10 cellular contexts compared by ENCODE assay signal in the genomic region with DNA sequence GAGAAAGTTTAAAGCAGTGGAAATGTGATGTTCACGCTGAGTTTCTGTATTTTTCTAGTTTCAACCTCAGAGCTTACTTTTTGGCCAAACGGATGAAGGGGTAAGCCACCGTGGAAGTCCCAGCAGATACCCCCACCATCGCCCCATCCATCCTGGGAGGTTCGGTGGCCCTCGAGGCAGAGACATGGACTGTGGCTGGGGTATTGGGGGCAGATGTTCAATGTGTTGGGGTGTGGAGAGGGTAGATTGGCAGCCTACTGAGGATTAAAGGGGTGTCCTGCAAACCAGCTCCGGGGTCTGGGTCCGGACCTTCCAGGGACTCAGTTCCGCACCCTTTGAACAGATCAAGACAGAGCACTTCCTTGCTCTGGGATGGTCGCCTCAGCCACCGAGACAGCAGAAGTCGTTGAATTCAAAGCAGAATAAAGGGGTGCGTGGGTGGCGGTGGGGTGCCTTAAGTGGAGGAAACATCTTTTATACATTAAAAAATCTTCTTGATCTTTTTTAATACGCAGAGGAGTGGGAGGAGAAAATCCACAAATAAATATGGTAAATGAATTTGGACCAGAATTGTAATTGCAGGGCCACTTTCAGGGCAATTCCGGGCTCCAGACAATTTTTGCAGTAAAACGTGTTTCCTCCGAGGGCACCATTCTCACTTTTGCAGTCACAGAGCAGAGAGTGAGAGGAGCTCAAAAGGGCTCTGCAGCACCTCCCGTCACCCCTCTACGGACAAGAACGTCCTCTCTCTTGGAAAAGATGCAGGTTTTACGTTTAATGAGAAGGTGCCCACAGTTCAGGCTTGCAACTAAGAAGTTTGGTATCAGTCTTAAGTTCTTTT. TPM values are rescaled to one million over a fixed set of nuclear protein-coding genes. Genes with fewer than 3 reads are reported as not detected.
DNase-seq lines count a peak whose midpoint lies in the region; ATAC-seq and TF ChIP-seq lines count a peak whose summit lies in the region.
"Had no signal": no experiment of that assay in that cellular context is flagged by ENCODE, and none has a peak within 500 bp of the region (broad histone marks: within the 10 kb centered on the region; RNA-seq: fewer than 3 reads in every experiment).

No MANE protein-coding gene starts in this region.

- peaks cover 81% of the 10 kb centered on the region for H3K27me3 Mint-ChIP-seq in T-helper 2 cell treated with Interferon-gamma antibody and Interleukin-4, amounts not matched to agents 5 μg/mL and 100 μg/mL, for 36 hours (ENCODE audit: low read depth)
- H3K27me3 Mint-ChIP-seq in GM23338 (ENCODE audit: insufficient read depth, low read depth, poor library complexity): peaks cover 97% of the 10 kb centered on the region
- peaks cover 74% of the 10 kb centered on the region for H3K27me3 Mint-ChIP-seq in activated CD4-positive, alpha-beta memory T cell treated with anti-CD3 and anti-CD28 coated beads for 36 hours

- no peak for TF ChIP-seq RAD21 in neural cell (conservative IDR thresholded peaks at IDR 0.05)

- H3K79me2 ChIP-seq in GM23338 (replicated peaks; ENCODE audit: insufficient read depth) (no peaks in the 10 kb centered on the region), neural cell (replicated peaks; ENCODE audit: insufficient read depth, low read length) (no peaks in the 10 kb centered on the region)

- TF ChIP-seq CTCF in GM23338 (conservative IDR thresholded peaks at IDR 0.05; ENCODE audit: low read depth in 2 of 2) (no peak), neural cell (IDR thresholded peaks at IDR 0.05; ENCODE audit: poor library complexity, severe bottlenecking) (no peak), lower lobe of right lung (IDR thresholded peaks at IDR 0.05) (no peak)

- H3K4me1 Mint-ChIP-seq in T-helper 2 cell treated with Interferon-gamma antibody and Interleukin-4, amounts not matched to agents 5 μg/mL and 100 μg/mL, for 36 hours (ENCODE audit: low read depth): peaks cover 25% of the 10 kb centered on the region
- H3K4me1 Mint-ChIP-seq in GM23338: peaks cover 49% of the 10 kb centered on the region
- peaks cover 29% of the 10 kb centered on the region for H3K4me1 Mint-ChIP-seq in activated CD4-positive, alpha-beta memory T cell treated with anti-CD3 and anti-CD28 coated beads for 36 hours (ENCODE audit: low read depth)

- H3K9ac ChIP-seq in neural cell (ENCODE audit: low read length): no peak overlapping the region

- H3K4me3 Mint-ChIP-seq in T-helper 2 cell treated with Interferon-gamma antibody and Interleukin-4, amounts not matched to agents 5 μg/mL and 100 μg/mL, for 36 hours: peak overlapping the region; percentile 58
- peak overlapping the region; percentile 43; the same call in 2 of the 3 replicates for H3K4me3 Mint-ChIP-seq in GM23338
- H3K4me3 Mint-ChIP-seq in activated CD4-positive, alpha-beta memory T cell treated with anti-CD3 and anti-CD28 coated beads for 36 hours: peak overlapping the region; percentile 68

- CTCF ChIA-PET in activated CD4-positive, alpha-beta memory T cell treated with anti-CD3 and anti-CD28 coated beads for 36 hours (lab: Charles Lee): interaction anchor here (0.7 to 2.6 kb wide), 8 partner anchors 13 to 187 kb away, joined by 3 to 13 read pairs (median 4); partner anchors contain the start of gene CBX4

- intact Hi-C loops in activated CD4-positive, alpha-beta memory T cell treated with anti-CD3 and anti-CD28 coated beads for 36 hours (cut with micrococcal nuclease): loop anchor here (2.0 kb wide), 1 partner anchor 192 kb away; no protein-coding TSS in a partner anchor
- intact Hi-C loops in lower lobe of right lung (cut with DNase I): no loop called here

- no peak for DNase-seq in T-helper 2 cell treated with Interferon-gamma antibody and Interleukin-4, amounts not matched to agents 5 μg/mL and 100 μg/mL, for 36 hours (ENCODE audit: low spot score)
- no peak for DNase-seq in T-helper 2 cell
- DNase-seq in GM23338 (ENCODE audit: low spot score): no peak
- peak; percentile 28 for DNase-seq in activated CD4-positive, alpha-beta memory T cell treated with anti-CD3 and anti-CD28 coated beads for 36 hours
- no peak for DNase-seq in NCI-H774 (lab: John Stamatoyannopoulos, UW)
- DNase-seq in NCI-H1092 treated with DMSO at 0.1 percent for 48 hours (lab: John Stamatoyannopoulos, UW): no peak
- no peak for DNase-seq in lower lobe of right lung
- DNase-seq: 8988T had no signal

- no peak for TF ChIP-seq EP300 in neural cell (conservative IDR thresholded peaks at IDR 0.05; ENCODE audit: poor library complexity, severe bottlenecking)

- H3F3A ChIP-seq in GM23338 (replicated peaks; ENCODE audit: low read depth) (peaks cover 49% of the 10 kb centered on the region), neural cell (ENCODE audit: insufficient read depth, low read length, poor library complexity, severe bottlenecking) (no peaks in the 10 kb centered on the region)

- H3K4me2 ChIP-seq in GM23338: peak overlapping the region; percentile 21
- H3K4me2 ChIP-seq in neural cell (ENCODE audit: low read length): no peak overlapping the region

- peaks cover 5% of the 10 kb centered on the region for H3K36me3 Mint-ChIP-seq in T-helper 2 cell treated with Interferon-gamma antibody and Interleukin-4, amounts not matched to agents 5 μg/mL and 100 μg/mL, for 36 hours (ENCODE audit: low read depth)
- no peaks in the 10 kb centered on the region; the same call in 2 of the 3 replicates for H3K36me3 Mint-ChIP-seq in GM23338 (ENCODE audit: low read depth)
- peaks cover 2% of the 10 kb centered on the region for H3K36me3 Mint-ChIP-seq in activated CD4-positive, alpha-beta memory T cell treated with anti-CD3 and anti-CD28 coated beads for 36 hours

- H3K9me3 ChIP-seq in neural cell (ENCODE audit: low read length) (no peaks in the 10 kb centered on the region), lower lobe of right lung (no peaks in the 10 kb centered on the region)
- H3K9me3 ChIP-seq: esophagus muscularis mucosa had no signal

- ATAC-seq in GM23338 (no peak), lower lobe of right lung (no peak)

- H3K27ac Mint-ChIP-seq in T-helper 2 cell treated with Interferon-gamma antibody and Interleukin-4, amounts not matched to agents 5 μg/mL and 100 μg/mL, for 36 hours: peak overlapping the region; percentile 78
- H3K27ac Mint-ChIP-seq in GM23338: no peak overlapping the region
- H3K27ac Mint-ChIP-seq in activated CD4-positive, alpha-beta memory T cell treated with anti-CD3 and anti-CD28 coated beads for 36 hours: peak overlapping the region; percentile 84

- POLR2A ChIA-PET in activated CD4-positive, alpha-beta memory T cell treated with anti-CD3 and anti-CD28 coated beads for 36 hours (lab: Charles Lee): interaction anchor here (1.1 to 2.1 kb wide), 2 partner anchors 32 to 34 kb away, joined by 5 to 16 read pairs; partner anchors contain the start of gene CBX4

- H3K9me3 Mint-ChIP-seq in T-helper 2 cell treated with Interferon-gamma antibody and Interleukin-4, amounts not matched to agents 5 μg/mL and 100 μg/mL, for 36 hours: no peaks in the 10 kb centered on the region
- peaks cover 13% of the 10 kb centered on the region; the same call in 2 of the 3 replicates for H3K9me3 Mint-ChIP-seq in GM23338
- H3K9me3 Mint-ChIP-seq in activated CD4-positive, alpha-beta memory T cell treated with anti-CD3 and anti-CD28 coated beads for 36 hours: no peaks in the 10 kb centered on the region

- H2AFZ ChIP-seq in GM23338 (no peak overlapping the region), neural cell (ENCODE audit: low read depth, low read length) (no peak overlapping the region)

- H3K4me1 ChIP-seq in GM23338 (ENCODE audit: insufficient read depth) (peaks cover 52% of the 10 kb centered on the region), lower lobe of right lung (peaks cover 30% of the 10 kb centered on the region)

- H3K27ac ChIP-seq in GM23338 (ENCODE audit: low read depth): no peak overlapping the region
- H3K27ac ChIP-seq in neural cell (ENCODE audit: low read length): no peak overlapping the region
- no peak overlapping the region for H3K27ac ChIP-seq in lower lobe of right lung
- H3K27ac ChIP-seq: esophagus muscularis mucosa had no signal

- H3K27me3 ChIP-seq in GM23338 (ENCODE audit: insufficient read depth) (peaks cover 98% of the 10 kb centered on the region), neural cell (ENCODE audit: insufficient read depth, low read depth, low read length) (peaks cover 88% of the 10 kb centered on the region), lower lobe of right lung (ENCODE audit: low read depth) (peaks cover 97% of the 10 kb centered on the region)

- H4K20me1 ChIP-seq in GM23338 (replicated peaks; ENCODE audit: insufficient read depth) (peaks cover 9% of the 10 kb centered on the region), neural cell (ENCODE audit: insufficient read depth) (no peaks in the 10 kb centered on the region)

- peak overlapping the region; percentile 41; the same call in 1 of the 2 replicates for H3K4me3 ChIP-seq in GM23338
- no peak overlapping the region for H3K4me3 ChIP-seq in neural cell (ENCODE audit: low read length)
- H3K4me3 ChIP-seq in lower lobe of right lung: no peak overlapping the region

- H3K9me2 ChIP-seq in GM23338 (ENCODE audit: insufficient read depth) (no peaks in the 10 kb centered on the region), neural cell (ENCODE audit: insufficient read depth, low read length) (no peaks in the 10 kb centered on the region)

- H3K36me3 ChIP-seq in GM23338 (ENCODE audit: insufficient read depth) (no peaks in the 10 kb centered on the region), neural cell (ENCODE audit: insufficient read depth, low read length) (no peaks in the 10 kb centered on the region), lower lobe of right lung (no peaks in the 10 kb centered on the region)
- H3K36me3 ChIP-seq: esophagus muscularis mucosa had no signal

TF ChIP-seq in neural cell, 6 proteins besides CTCF, POLR2A, EP300 and RAD21 (continues in another document):
- TF ChIP-seq MXI1 (conservative IDR thresholded peaks at IDR 0.05; ENCODE audit: poor library complexity, severe bottlenecking): no peak

RNA-seq across cellular contexts. Expression of gene CBX8, which starts 8.2 kb away (rescaled TPM):
- 0.16 and 1.0 TPM in 2 replicates for total RNA-seq in GM23338 (2014; rRNA removed; shearing (Covaris generic))
- 1.1 and 1.3 TPM in 2 replicates for polyA plus RNA-seq in GM23338 (2016; fragmentation: Nextera tagmentation; extraction: Ambion mirVana)
- 1 to 10 TPM; 4.5 to 4.6 TPM for total RNA-seq in activated CD4-positive, alpha-beta memory T cell treated with anti-CD3 and anti-CD28 coated beads for 36 hours
- 15.4 and 27.6 TPM in 2 replicates for polyA plus RNA-seq in neural cell
- 26.4 and 33.8 TPM in 2 replicates for polyA minus RNA-seq in neural cell
- 5.8 TPM for total RNA-seq in lower lobe of right lung

RNA-seq across cellular contexts. Expression of gene CBX2, which starts 27.1 kb away (rescaled TPM):
- 91.1 and 114 TPM in 2 replicates for total RNA-seq in GM23338 (2014; rRNA removed; shearing (Covaris generic))
- 26.6 and 29.2 TPM in 2 replicates for polyA plus RNA-seq in GM23338 (2016; fragmentation: Nextera tagmentation; extraction: Ambion mirVana)
- 1 to 10 TPM; 2.5 to 3.1 TPM for total RNA-seq in activated CD4-positive, alpha-beta memory T cell treated with anti-CD3 and anti-CD28 coated beads for 36 hours
- polyA plus RNA-seq in neural cell: 15.9 and 16.9 TPM in 2 replicates
- 27.1 and 28.5 TPM in 2 replicates for polyA minus RNA-seq in neural cell
- 3.9 TPM for total RNA-seq in lower lobe of right lung

RNA-seq across cellular contexts. Expression of gene CBX4, which starts 34.2 kb away (rescaled TPM):
- total RNA-seq in GM23338 (2014; rRNA removed; shearing (Covaris generic)): 4.6 and 5.7 TPM in 2 replicates
- polyA plus RNA-seq in GM23338 (2016; fragmentation: Nextera tagmentation; extraction: Ambion mirVana) (1.4 TPM in 2 replicates), neural cell (31.9 and 34.6 TPM in 2 replicates)
- 10 to 100 TPM; 14.0 to 14.2 TPM for total RNA-seq in activated CD4-positive, alpha-beta memory T cell treated with anti-CD3 and anti-CD28 coated beads for 36 hours
- 43.3 and 45.8 TPM in 2 replicates for polyA minus RNA-seq in neural cell
- 20.6 TPM for total RNA-seq in lower lobe of right lung

Comparison
In these comparisons a context has a peak if more than half of its experiments do, and no peak if none do; other contexts are left out.
1. RNA of gene CBX2, which starts 27.1 kb away (total RNA-seq): 91.1 to 114 TPM in GM23338; 3.9 TPM in lower lobe of right lung (single experiment) and 2.5 to 3.1 TPM in activated CD4-positive, alpha-beta memory T cell treated with anti-CD3 and anti-CD28 coated beads for 36 hours; every median in the first group is over 10 times any median in the second.
2. Peak in every context shown above with its lines, with median percentiles within 50 percentile points of each other: H3K4me3 Mint-ChIP-seq.